Comparison of ENCODE assay signal across 32 cellular contexts in the genomic region with DNA sequence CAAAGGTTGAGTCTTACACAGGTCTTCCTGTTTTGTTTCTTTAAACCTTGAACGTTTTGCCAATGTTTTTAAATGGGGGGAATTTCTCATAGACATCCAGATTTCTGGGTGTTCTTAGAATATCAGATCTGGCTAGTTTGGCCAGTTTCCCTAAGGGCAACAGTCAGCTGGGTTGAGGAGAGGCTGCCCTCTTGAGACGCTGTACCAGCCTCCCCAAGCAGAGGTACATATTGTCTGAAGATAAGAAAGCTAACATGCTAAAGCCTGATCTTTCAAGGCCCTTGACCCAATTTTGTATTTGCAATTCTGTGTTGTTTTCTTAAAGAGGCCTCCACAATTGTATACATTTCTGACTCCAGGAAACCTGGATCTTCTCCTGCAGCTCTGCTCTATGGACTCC. TPM values are rescaled to one million over a fixed set of nuclear protein-coding genes. Genes with fewer than 3 reads are reported as not detected.
"Had no signal": no experiment of that assay in that cellular context is flagged by ENCODE, and none has a peak within 500 bp of the region (broad histone marks: within the 10 kb centered on the region; RNA-seq: fewer than 3 reads in every experiment).

No MANE protein-coding gene starts in this region.

- H3K9me3 Mint-ChIP-seq: activated B cell treated with CpG ODN at 0.5 μM for 24 hours; activated CD4-positive, alpha-beta memory T cell treated with anti-CD3 and anti-CD28 coated beads, Interleukin-2, amount 10 ng/mL, durations not matched to agents 7 days and 5 days; activated naive CD4-positive, alpha-beta T cell treated with anti-CD3 and anti-CD28 coated beads, Interleukin-2, amount 10 ng/mL, durations not matched to agents 7 days and 5 days; activated naive CD8-positive, alpha-beta T cell treated with anti-CD3 and anti-CD28 coated beads, Interleukin-2, amount 10 ng/mL, durations not matched to agents 7 days and 5 days; T-helper 2 cell treated with Interferon-gamma antibody and Interleukin-4, amounts not matched to agents 5 μg/mL and 100 μg/mL, for 36 hours had no signal

- H3K4me3 Mint-ChIP-seq: activated B cell treated with CpG ODN at 0.5 μM for 24 hours; activated CD4-positive, alpha-beta memory T cell treated with anti-CD3 and anti-CD28 coated beads, Interleukin-2, amount 10 ng/mL, durations not matched to agents 7 days and 5 days; activated naive CD4-positive, alpha-beta T cell treated with anti-CD3 and anti-CD28 coated beads, Interleukin-2, amount 10 ng/mL, durations not matched to agents 7 days and 5 days; activated naive CD8-positive, alpha-beta T cell treated with anti-CD3 and anti-CD28 coated beads, Interleukin-2, amount 10 ng/mL, durations not matched to agents 7 days and 5 days; activated T-cell treated with anti-CD3 and anti-CD28 coated beads, Interleukin-2, amount 50 U/mL, for 24 hours; activated T-cell treated with anti-CD3 and anti-CD28 coated beads, Interleukin-2, amount 50 U/mL, for 72 hours; central memory CD8-positive, alpha-beta T cell; dendritic cell treated with granulocyte-macrophage colony-stimulating factor and Interleukin-4, amounts not matched to agents 40 ng/mL and 50 ng/mL, for 4 days; effector memory CD8-positive, alpha-beta T cell; T-helper 17 cell; T-helper 2 cell treated with Interferon-gamma antibody and Interleukin-4, amounts not matched to agents 5 μg/mL and 100 μg/mL, for 36 hours had no signal

- H3K27me3 ChIP-seq: brain microvascular endothelial cell, dorsolateral prefrontal cortex, esophagus muscularis mucosa, gastrocnemius medialis had no signal

- ATAC-seq: activated CD4-positive, CD25-positive, alpha-beta regulatory T cell treated with anti-CD3 and anti-CD28 coated beads, Interleukin-2, amount 50 U/mL, for 24 hours; activated naive CD4-positive, alpha-beta T cell treated with anti-CD3 and anti-CD28 coated beads, Interleukin-2, amount 50 U/mL, for 72 hours; activated T-cell treated with anti-CD3 and anti-CD28 coated beads, Interleukin-2, amount 50 U/mL, for 72 hours; effector memory CD8-positive, alpha-beta T cell; foreskin keratinocyte; gastrocnemius medialis; T-helper 17 cell had no signal

- H3K36me3 ChIP-seq: brain microvascular endothelial cell, esophagus muscularis mucosa, gastrocnemius medialis, WERI-Rb-1 had no signal

- H3K27ac ChIP-seq: brain microvascular endothelial cell, coronary artery, dorsolateral prefrontal cortex, esophagus muscularis mucosa, foreskin keratinocyte, gastrocnemius medialis, WERI-Rb-1 had no signal

- H3K4me3 ChIP-seq: coronary artery, dorsolateral prefrontal cortex, esophagus muscularis mucosa, gastrocnemius medialis had no signal

- H3K4me1 Mint-ChIP-seq: activated B cell treated with CpG ODN at 0.5 μM for 24 hours; activated CD4-positive, alpha-beta memory T cell treated with anti-CD3 and anti-CD28 coated beads, Interleukin-2, amount 10 ng/mL, durations not matched to agents 7 days and 5 days; activated naive CD4-positive, alpha-beta T cell treated with anti-CD3 and anti-CD28 coated beads, Interleukin-2, amount 10 ng/mL, durations not matched to agents 7 days and 5 days; activated naive CD8-positive, alpha-beta T cell treated with anti-CD3 and anti-CD28 coated beads, Interleukin-2, amount 10 ng/mL, durations not matched to agents 7 days and 5 days; central memory CD8-positive, alpha-beta T cell; T-helper 17 cell had no signal

- H3K4me1 ChIP-seq: esophagus muscularis mucosa, foreskin keratinocyte, gastrocnemius medialis had no signal

- H3K27me3 Mint-ChIP-seq: activated B cell treated with CpG ODN at 0.5 μM for 24 hours; activated CD4-positive, alpha-beta memory T cell treated with anti-CD3 and anti-CD28 coated beads, Interleukin-2, amount 10 ng/mL, durations not matched to agents 7 days and 5 days; activated naive CD4-positive, alpha-beta T cell treated with anti-CD3 and anti-CD28 coated beads, Interleukin-2, amount 10 ng/mL, durations not matched to agents 7 days and 5 days; activated naive CD8-positive, alpha-beta T cell treated with anti-CD3 and anti-CD28 coated beads, Interleukin-2, amount 10 ng/mL, durations not matched to agents 7 days and 5 days; activated T-cell treated with anti-CD3 and anti-CD28 coated beads, Interleukin-2, amount 50 U/mL, for 24 hours; central memory CD8-positive, alpha-beta T cell; dendritic cell treated with granulocyte-macrophage colony-stimulating factor and Interleukin-4, amounts not matched to agents 40 ng/mL and 50 ng/mL, for 4 days; effector memory CD8-positive, alpha-beta T cell; T-helper 17 cell had no signal

- H3K27ac Mint-ChIP-seq: activated B cell treated with CpG ODN at 0.5 μM for 24 hours; activated CD4-positive, alpha-beta memory T cell treated with anti-CD3 and anti-CD28 coated beads, Interleukin-2, amount 10 ng/mL, durations not matched to agents 7 days and 5 days; activated naive CD4-positive, alpha-beta T cell treated with anti-CD3 and anti-CD28 coated beads, Interleukin-2, amount 10 ng/mL, durations not matched to agents 7 days and 5 days; activated naive CD4-positive, alpha-beta T cell treated with anti-CD3 and anti-CD28 coated beads, Interleukin-2, amount 50 U/mL, for 72 hours; activated naive CD8-positive, alpha-beta T cell treated with anti-CD3 and anti-CD28 coated beads, Interleukin-2, amount 10 ng/mL, durations not matched to agents 7 days and 5 days; activated T-cell treated with anti-CD3 and anti-CD28 coated beads, Interleukin-2, amount 50 U/mL, for 24 hours; activated T-cell treated with anti-CD3 and anti-CD28 coated beads, Interleukin-2, amount 50 U/mL, for 72 hours; dendritic cell treated with granulocyte-macrophage colony-stimulating factor and Interleukin-4, amounts not matched to agents 40 ng/mL and 50 ng/mL, for 4 days; effector memory CD8-positive, alpha-beta T cell; T-helper 17 cell; T-helper 2 cell treated with Interferon-gamma antibody and Interleukin-4, amounts not matched to agents 5 μg/mL and 100 μg/mL, for 36 hours had no signal

- DNase-seq: activated B cell treated with CpG ODN at 0.5 μM for 24 hours; activated CD4-positive, alpha-beta memory T cell treated with anti-CD3 and anti-CD28 coated beads, Interleukin-2, amount 10 ng/mL, durations not matched to agents 7 days and 5 days; activated CD4-positive, alpha-beta T cell treated with anti-CD3 and anti-CD28 coated beads for 48 hours; activated CD4-positive, alpha-beta T cell treated with anti-CD3 and anti-CD28 coated beads, Interleukin-2, amount 50 U/mL, for 4 hours; activated CD8-positive, alpha-beta memory T cell treated with anti-CD3 and anti-CD28 coated beads, Interleukin-2, amount 50 U/mL, for 48 hours; activated gamma-delta T cell; activated naive CD4-positive, alpha-beta T cell; activated naive CD4-positive, alpha-beta T cell treated with anti-CD3 and anti-CD28 coated beads, Interleukin-2, amount 10 ng/mL, durations not matched to agents 7 days and 5 days; activated naive CD8-positive, alpha-beta T cell treated with anti-CD3 and anti-CD28 coated beads, Interleukin-2, amount 10 ng/mL, durations not matched to agents 7 days and 5 days; activated T-cell treated with anti-CD3 and anti-CD28 coated beads for 4 hours; activated T-cell treated with anti-CD3 and anti-CD28 coated beads, Interleukin-2, amount 50 U/mL, for 24 hours; activated T-cell treated with anti-CD3 and anti-CD28 coated beads, Interleukin-2, amount 50 U/mL, for 72 hours; amniotic stem cell; anterior cingulate cortex; brain microvascular endothelial cell; dorsolateral prefrontal cortex; effector memory CD8-positive, alpha-beta T cell; erythroblast; foreskin keratinocyte; gastrocnemius medialis; T-helper 1 cell; T-helper 17 cell; T1000; WERI-Rb-1 had no signal

- H3K9me3 ChIP-seq: esophagus muscularis mucosa, gastrocnemius medialis had no signal

- H3K36me3 Mint-ChIP-seq: activated naive CD4-positive, alpha-beta T cell treated with anti-CD3 and anti-CD28 coated beads, Interleukin-2, amount 10 ng/mL, durations not matched to agents 7 days and 5 days; activated naive CD4-positive, alpha-beta T cell treated with anti-CD3 and anti-CD28 coated beads, Interleukin-2, amount 50 U/mL, for 72 hours; activated naive CD8-positive, alpha-beta T cell treated with anti-CD3 and anti-CD28 coated beads, Interleukin-2, amount 10 ng/mL, durations not matched to agents 7 days and 5 days had no signal

RNA-seq across cellular contexts. Expression of a gene that starts 21.9 kb away (rescaled TPM):
- total RNA-seq: activated B cell treated with CpG ODN at 0.5 μM for 24 hours; activated CD4-positive, alpha-beta memory T cell treated with anti-CD3 and anti-CD28 coated beads, Interleukin-2, amount 10 ng/mL, durations not matched to agents 7 days and 5 days; activated naive CD4-positive, alpha-beta T cell treated with anti-CD3 and anti-CD28 coated beads, Interleukin-2, amount 50 U/mL, for 72 hours; activated naive CD8-positive, alpha-beta T cell treated with anti-CD3 and anti-CD28 coated beads, Interleukin-2, amount 10 ng/mL, durations not matched to agents 7 days and 5 days; activated T-cell treated with anti-CD3 and anti-CD28 coated beads, Interleukin-2, amount 50 U/mL, for 72 hours; bronchial epithelial cell; foreskin keratinocyte; gastrocnemius medialis; T-helper 17 cell had no signal
